ENCODE assay signal across 36 cellular contexts in the genomic region with DNA sequence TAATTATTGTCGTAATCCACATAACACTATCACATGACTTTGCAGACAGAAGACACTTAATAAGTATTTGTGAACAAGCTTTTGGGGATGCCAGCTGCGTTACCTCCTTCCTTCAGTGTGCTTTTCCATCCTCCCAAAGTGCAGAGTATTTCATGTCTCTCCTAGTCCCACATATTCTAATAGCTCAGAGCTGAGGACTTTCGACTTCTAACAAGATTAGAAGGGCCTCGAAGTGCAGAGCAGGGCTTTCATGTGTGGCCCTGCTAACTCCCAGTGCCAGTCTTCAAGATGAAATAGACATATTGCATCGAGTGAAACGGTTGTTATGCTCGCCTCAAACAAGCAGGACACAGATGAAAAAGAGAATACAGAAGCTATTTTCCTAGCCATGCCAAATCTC.
DNase-seq lines count a peak whose midpoint lies in the region; ATAC-seq, FAIRE-seq and TF ChIP-seq lines count a peak whose summit lies in the region.
"Had no signal": no experiment of that assay in that cellular context is flagged by ENCODE, and none has a peak within 500 bp of the region (broad histone marks: within the 10 kb centered on the region; RNA-seq: fewer than 3 reads in every experiment).

No MANE protein-coding gene starts in this region.

- H3K4me1 ChIP-seq in BLaER1, result peaks cover 11% of the 10 kb centered on the region
- no peaks in the 10 kb centered on the region for H3K4me1 ChIP-seq in esophagus muscularis mucosa
- H3K4me1 ChIP-seq in vagina, result no peaks in the 10 kb centered on the region
- H3K4me1 ChIP-seq: BE2C had no signal

- H3K9me3 Mint-ChIP-seq in activated CD8-positive, alpha-beta memory T cell treated with anti-CD3 and anti-CD28 coated beads, Interleukin-2, amount 10 ng/mL, durations not matched to agents 7 days and 5 days (ENCODE audit: low read depth), result peaks cover 5% of the 10 kb centered on the region

- no peak for ATAC-seq in activated CD8-positive, alpha-beta memory T cell treated with anti-CD3 and anti-CD28 coated beads, Interleukin-2, amount 10 ng/mL, durations not matched to agents 7 days and 5 days
- no peak for ATAC-seq in GM21786 (IDR thresholded peaks at IDR 0.05; ENCODE audit: unreplicated experiment)
- ATAC-seq in GM18519 (IDR thresholded peaks at IDR 0.05; ENCODE audit: low FRiP score, unreplicated experiment), result no peak
- ATAC-seq: CD8-positive, alpha-beta T cell had no signal

- peaks cover 21% of the 10 kb centered on the region for H3K9me3 ChIP-seq in BLaER1
- peaks cover 0 to 31% (median 11%) of the 10 kb centered on the region in 4 donors for H3K9me3 ChIP-seq in esophagus muscularis mucosa
- peaks cover 12% of the 10 kb centered on the region for H3K9me3 ChIP-seq in vagina
- H3K9me3 ChIP-seq: A549, BE2C had no signal

- no peak overlapping the region for H3K9ac ChIP-seq in BLaER1
- H3K9ac ChIP-seq: BLaER1 treated with 17β-estradiol and CSF1 and Interleukin-3, amounts not matched to agents 10 nM and 100 nM had no signal

- no peak overlapping the region for H3K4me3 Mint-ChIP-seq in activated CD8-positive, alpha-beta memory T cell treated with anti-CD3 and anti-CD28 coated beads, Interleukin-2, amount 10 ng/mL, durations not matched to agents 7 days and 5 days
- H3K4me3 Mint-ChIP-seq: B cell; CD14-positive monocyte; CD4-positive, alpha-beta T cell; CD4-positive, CD25-positive, alpha-beta regulatory T cell; CD8-positive, alpha-beta memory T cell; CD8-positive, alpha-beta T cell had no signal

- TF ChIP-seq POLR2A in esophagus muscularis mucosa (IDR thresholded peaks at IDR 0.05; ENCODE audit: low read depth) (no peak), vagina (IDR thresholded peaks at IDR 0.05) (no peak), H54 (IDR thresholded peaks at IDR 0.05; ENCODE audit: low read depth, low read length) (no peak)

- no peak for TF ChIP-seq EP300 in esophagus muscularis mucosa (IDR thresholded peaks at IDR 0.05)

- peak; percentile 22 for DNase-seq in activated CD8-positive, alpha-beta memory T cell treated with anti-CD3 and anti-CD28 coated beads, Interleukin-2, amount 10 ng/mL, durations not matched to agents 7 days and 5 days
- DNase-seq in activated CD8-positive, alpha-beta memory T cell treated with anti-CD3 and anti-CD28 coated beads for 24 hours, result no peak
- DNase-seq in esophagus muscularis mucosa (ENCODE audit: extremely low spot score) (peak; percentile 86), vagina (ENCODE audit: extremely low spot score in 2 of 2) (peak; percentile 22 to 65), H54 (ENCODE audit: insufficient read length, low spot score) (no peak)
- DNase-seq: 8988T; ACHN; AML-193; BE2C; C1 segment of cervical spinal cord; Caco-2; Calu3; CD4-positive, alpha-beta memory T cell; CD4-positive, alpha-beta T cell; CD4-positive, CD25-positive, alpha-beta regulatory T cell; CD8-positive, alpha-beta memory T cell; CD8-positive, alpha-beta T cell; COR-L47; DMS 273 treated with DMSO at 0.1 percent for 48 hours; DMS153; DMS53; DMS79; DMS79 treated with DMSO at 0.1 percent for 48 hours; DND-41; EL had no signal

- peak overlapping the region; percentile 46 for H3K4me2 ChIP-seq in BLaER1
- H3K4me2 ChIP-seq: A549 had no signal

- no peaks in the 10 kb centered on the region for H4K20me1 ChIP-seq in BLaER1
- H4K20me1 ChIP-seq: BLaER1 treated with 17β-estradiol and CSF1 and Interleukin-3, amounts not matched to agents 10 nM and 100 nM had no signal

- TF ChIP-seq CTCF in esophagus muscularis mucosa (IDR thresholded peaks at IDR 0.05), result no peak
- no peak for TF ChIP-seq CTCF in vagina (IDR thresholded peaks at IDR 0.05)

- intact Hi-C loops in esophagus muscularis mucosa (cut with DNase I) (no loop called here), vagina (cut with DNase I) (no loop called here)

- CTCF ChIA-PET in activated CD8-positive, alpha-beta memory T cell treated with anti-CD3 and anti-CD28 coated beads, Interleukin-2, amount 10 ng/mL, durations not matched to agents 7 days and 5 days (lab: Charles Lee), result no interaction called here

- no peaks in the 10 kb centered on the region for H3K36me3 ChIP-seq in BLaER1
- no peaks in the 10 kb centered on the region for H3K36me3 ChIP-seq in esophagus muscularis mucosa
- H3K36me3 ChIP-seq in vagina, result no peaks in the 10 kb centered on the region
- H3K36me3 ChIP-seq: BE2C had no signal

- WGBS in esophagus muscularis mucosa, result 87% methylated on average over 7 of the region's 7 CpGs

- no peaks in the 10 kb centered on the region for H3K4me1 Mint-ChIP-seq in activated CD8-positive, alpha-beta memory T cell treated with anti-CD3 and anti-CD28 coated beads, Interleukin-2, amount 10 ng/mL, durations not matched to agents 7 days and 5 days
- H3K4me1 Mint-ChIP-seq: B cell; CD14-positive monocyte; CD4-positive, alpha-beta memory T cell; CD4-positive, CD25-positive, alpha-beta regulatory T cell; CD8-positive, alpha-beta memory T cell had no signal

- H3K4me3 ChIP-seq in BLaER1 (no peak overlapping the region), esophagus muscularis mucosa (no peak overlapping the region), vagina (no peak overlapping the region)
- H3K4me3 ChIP-seq: A549; BLaER1 treated with 17β-estradiol and CSF1 and Interleukin-3, amounts not matched to agents 10 nM and 100 nM had no signal

- H3K27me3 ChIP-seq in BLaER1, result no peaks in the 10 kb centered on the region
- H3K27me3 ChIP-seq in esophagus muscularis mucosa, result no peaks in the 10 kb centered on the region
- H3K27me3 ChIP-seq in vagina, result no peaks in the 10 kb centered on the region
- H3K27me3 ChIP-seq: BLaER1 treated with 17β-estradiol and CSF1 and Interleukin-3, amounts not matched to agents 10 nM and 100 nM had no signal

- no peak overlapping the region for H3K27ac Mint-ChIP-seq in activated CD8-positive, alpha-beta memory T cell treated with anti-CD3 and anti-CD28 coated beads, Interleukin-2, amount 10 ng/mL, durations not matched to agents 7 days and 5 days
- H3K27ac Mint-ChIP-seq: B cell; CD14-positive monocyte; CD4-positive, alpha-beta memory T cell; CD4-positive, alpha-beta T cell; CD4-positive, CD25-positive, alpha-beta regulatory T cell; CD8-positive, alpha-beta memory T cell; CD8-positive, alpha-beta T cell had no signal

- FAIRE-seq in H54 (lab: Jason Lieb, UNC), result no peak
- FAIRE-seq: A204.1, A549, D721Med had no signal

- peaks cover 5% of the 10 kb centered on the region for H3K27me3 Mint-ChIP-seq in activated CD8-positive, alpha-beta memory T cell treated with anti-CD3 and anti-CD28 coated beads, Interleukin-2, amount 10 ng/mL, durations not matched to agents 7 days and 5 days
- H3K27me3 Mint-ChIP-seq: B cell had no signal

- H3K27ac ChIP-seq in BLaER1 (no peak overlapping the region), esophagus muscularis mucosa (replicated peaks in 1 of 4) (no peak overlapping the region), vagina (no peak overlapping the region)
- H3K27ac ChIP-seq: 22Rv1; A549; BLaER1 treated with 17β-estradiol and CSF1 and Interleukin-3, amounts not matched to agents 10 nM and 100 nM; C4-2B had no signal

- H3K36me3 Mint-ChIP-seq in activated CD8-positive, alpha-beta memory T cell treated with anti-CD3 and anti-CD28 coated beads, Interleukin-2, amount 10 ng/mL, durations not matched to agents 7 days and 5 days, result peaks cover 4% of the 10 kb centered on the region
- H3K36me3 Mint-ChIP-seq: CD14-positive monocyte; CD4-positive, CD25-positive, alpha-beta regulatory T cell; CD8-positive, alpha-beta T cell had no signal

Comparison
In these comparisons a context has a peak if more than half of its experiments do, and no peak if none do; other contexts are left out.
1. DNase-seq: peak in activated CD8-positive, alpha-beta memory T cell treated with anti-CD3 and anti-CD28 coated beads, Interleukin-2, amount 10 ng/mL, durations not matched to agents 7 days and 5 days (single experiment), esophagus muscularis mucosa (single experiment) and vagina (2 of 2); none in activated CD8-positive, alpha-beta memory T cell treated with anti-CD3 and anti-CD28 coated beads for 24 hours (single experiment) and H54 (single experiment).